ENCODE assay signal across 1 cellular context in genomic region chr1:7885513-7886298, GRCh38.
TF ChIP-seq lines count a peak whose summit lies in the region.

No MANE protein-coding gene starts in this region.

TF ChIP-seq in GM23338, 12 proteins besides CTCF, POLR2A, EP300 and RAD21 (continued from another document):
- no peak for TF ChIP-seq REST (IDR thresholded peaks at IDR 0.05; ENCODE audit: unreplicated experiment)
- TF ChIP-seq NANOG (IDR thresholded peaks at IDR 0.05; ENCODE audit: borderline replicate concordance): no peak
- TF ChIP-seq CREB1 (CRISPR knock-in tag; IDR thresholded peaks at IDR 0.05; ENCODE audit: low read depth): no peak
